In the genomic region with DNA sequence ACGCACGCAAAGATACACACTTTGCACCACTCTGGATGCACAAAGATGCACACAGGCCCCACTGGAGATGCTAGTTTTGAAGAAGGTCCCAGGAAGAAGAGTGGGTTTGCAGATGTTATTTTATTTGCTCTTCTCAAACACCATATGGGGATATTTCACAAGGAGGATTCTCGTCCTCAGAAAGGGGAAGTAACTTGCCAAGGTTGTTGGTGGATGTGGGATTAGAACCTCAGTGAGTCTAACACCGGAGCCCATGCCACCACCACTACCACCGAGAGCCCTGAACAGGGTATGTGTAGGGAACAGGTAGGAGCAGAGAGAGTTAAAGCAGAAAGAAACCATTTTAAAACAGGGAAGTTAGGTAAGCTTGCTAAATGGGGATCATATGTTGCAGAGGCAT, we compare ENCODE assay signal across 20 cellular contexts. TPM values are rescaled to one million over a fixed set of nuclear protein-coding genes. Genes with fewer than 3 reads are reported as not detected.
"Had no signal": no experiment of that assay in that cellular context is flagged by ENCODE, and none has a peak within 500 bp of the region (broad histone marks: within the 10 kb centered on the region; RNA-seq: fewer than 3 reads in every experiment).

No MANE protein-coding gene starts in this region.

- H3K36me3 Mint-ChIP-seq: activated CD8-positive, alpha-beta memory T cell treated with anti-CD3 and anti-CD28 coated beads, Interleukin-2, amount 10 ng/mL, durations not matched to agents 7 days and 5 days; naive thymus-derived CD4-positive, alpha-beta T cell had no signal

- H3K27ac Mint-ChIP-seq: activated CD8-positive, alpha-beta memory T cell treated with anti-CD3 and anti-CD28 coated beads, Interleukin-2, amount 10 ng/mL, durations not matched to agents 7 days and 5 days; naive thymus-derived CD4-positive, alpha-beta T cell had no signal

- H3K27ac ChIP-seq: coronary artery, esophagus muscularis mucosa, parathyroid adenoma, sigmoid colon, tibial artery, VCaP had no signal

- H3K9me3 Mint-ChIP-seq: naive thymus-derived CD4-positive, alpha-beta T cell had no signal

- H3K9me3 ChIP-seq: esophagus muscularis mucosa, left lung, sigmoid colon, tibial artery had no signal

- FAIRE-seq: kidney had no signal

- DNase-seq: activated CD4-positive, alpha-beta T cell treated with anti-CD3 and anti-CD28 coated beads, Interleukin-2, amount 50 U/mL, for 48 hours; activated CD8-positive, alpha-beta memory T cell treated with anti-CD3 and anti-CD28 coated beads, Interleukin-2, amount 10 ng/mL, durations not matched to agents 7 days and 5 days; activated naive CD4-positive, alpha-beta T cell treated with anti-CD3 and anti-CD28 coated beads, Interleukin-2, amount 50 U/mL, for 16 hours; activated T-cell treated with anti-CD3 and anti-CD28 coated beads, Interleukin-2, amount 50 U/mL, for 1 hour; amniotic stem cell; central memory CD4-positive, alpha-beta T cell; kidney; left lung; mammary epithelial cell; naive thymus-derived CD4-positive, alpha-beta T cell; sigmoid colon; stimulated activated CD4-positive, alpha-beta T cell treated with anti-CD3 and anti-CD28 coated beads, Interleukin-12 subunit alpha, Interleukin-12 subunit beta, amount 100 ng/mL, for 4 hours; stimulated activated CD4-positive, alpha-beta T cell treated with anti-CD3 and anti-CD28 coated beads, Interleukin-2, amount 100 ng/mL, for 24 hours; tibial artery had no signal

- H3K36me3 ChIP-seq: esophagus muscularis mucosa, left lung, sigmoid colon, tibial artery had no signal

- ATAC-seq: activated CD8-positive, alpha-beta memory T cell treated with anti-CD3 and anti-CD28 coated beads, Interleukin-2, amount 10 ng/mL, durations not matched to agents 7 days and 5 days; left lung; naive thymus-derived CD4-positive, alpha-beta T cell had no signal

- H3K4me1 ChIP-seq: parathyroid adenoma, tibial artery had no signal

- H3K4me3 ChIP-seq: coronary artery, esophagus muscularis mucosa, left lung, sigmoid colon, tibial artery had no signal

- H3K9ac ChIP-seq: parathyroid adenoma had no signal

- H3K4me3 Mint-ChIP-seq: activated CD8-positive, alpha-beta memory T cell treated with anti-CD3 and anti-CD28 coated beads, Interleukin-2, amount 10 ng/mL, durations not matched to agents 7 days and 5 days; naive thymus-derived CD4-positive, alpha-beta T cell had no signal

RNA-seq across cellular contexts. Expression of a gene that starts 9.6 kb away (rescaled TPM):
- total RNA-seq: activated CD8-positive, alpha-beta memory T cell treated with anti-CD3 and anti-CD28 coated beads, Interleukin-2, amount 10 ng/mL, durations not matched to agents 7 days and 5 days; fibroblast of villous mesenchyme; glomerular endothelial cell; kidney had no signal
- polyA plus RNA-seq: naive thymus-derived CD4-positive, alpha-beta T cell had no signal

RNA-seq across cellular contexts. Expression of a gene that starts 37.3 kb away (rescaled TPM):
- total RNA-seq: activated CD8-positive, alpha-beta memory T cell treated with anti-CD3 and anti-CD28 coated beads, Interleukin-2, amount 10 ng/mL, durations not matched to agents 7 days and 5 days; fibroblast of villous mesenchyme; glomerular endothelial cell; kidney; mammary epithelial cell; naive thymus-derived CD4-positive, alpha-beta T cell had no signal
- polyA plus RNA-seq: mammary epithelial cell; naive thymus-derived CD4-positive, alpha-beta T cell had no signal

RNA-seq across cellular contexts. Expression of a gene that starts 50.6 kb away (rescaled TPM):
- total RNA-seq: activated CD8-positive, alpha-beta memory T cell treated with anti-CD3 and anti-CD28 coated beads, Interleukin-2, amount 10 ng/mL, durations not matched to agents 7 days and 5 days; fibroblast of villous mesenchyme; glomerular endothelial cell; mammary epithelial cell; sigmoid colon had no signal
- polyA plus RNA-seq: mammary epithelial cell; naive thymus-derived CD4-positive, alpha-beta T cell had no signal

RNA-seq across cellular contexts. Expression of a gene that starts 57.7 kb away (rescaled TPM):
- total RNA-seq: activated CD8-positive, alpha-beta memory T cell treated with anti-CD3 and anti-CD28 coated beads, Interleukin-2, amount 10 ng/mL, durations not matched to agents 7 days and 5 days; fibroblast of villous mesenchyme; glomerular endothelial cell; mammary epithelial cell; naive thymus-derived CD4-positive, alpha-beta T cell had no signal
- polyA plus RNA-seq: mammary epithelial cell; naive thymus-derived CD4-positive, alpha-beta T cell had no signal
